ENCODE assay signal across 7 cellular contexts in genomic region chr5:108727154-108727638, GRCh38. TPM values are rescaled to one million over a fixed set of nuclear protein-coding genes. Genes with fewer than 3 reads are reported as not detected.
A peak's percentile ranks its signal among the peaks of the same experiment; 100 is the strongest.
DNase-seq lines count a peak whose midpoint lies in the region; ATAC-seq and TF ChIP-seq lines count a peak whose summit lies in the region.

No MANE protein-coding gene starts in this region.

- no peaks in the 10 kb centered on the region for H3K9me2 ChIP-seq in MM.1S (replicated peaks; ENCODE audit: insufficient read depth, low read length)

- ATAC-seq in body of pancreas (peak; percentile 52), HG02884 (IDR thresholded peaks at IDR 0.05; ENCODE audit: unreplicated experiment) (no peak), GM19455 (IDR thresholded peaks at IDR 0.05; ENCODE audit: unreplicated experiment) (no peak)
- ATAC-seq in stimulated activated naive B cell treated with anti-CD40 and anti-IgM and Interleukin-4, amounts not matched to agents 10 μg/mL and 1 μg/mL and 100 μg/mL, for 72 hours (replicated peaks) = no peak

- 6 to 10% methylated on average over 8 of the region's 8 CpGs for WGBS in body of pancreas, 2 donors

- H3K27ac ChIP-seq in MM.1S (ENCODE audit: low read length) (peak overlapping the region; percentile 75; the same call in 1 of the 2 replicates), body of pancreas (peak overlapping the region; percentile 85 to 94 (median 90))

- H3K27me3 ChIP-seq in MM.1S (replicated peaks; ENCODE audit: insufficient read depth, low read length) (no peaks in the 10 kb centered on the region), body of pancreas (no peaks in the 10 kb centered on the region)

- H3K4me3 Mint-ChIP-seq in stimulated activated naive B cell treated with anti-CD40 and anti-IgM and Interleukin-4, amounts not matched to agents 10 μg/mL and 1 μg/mL and 100 μg/mL, for 72 hours = peak overlapping the region; percentile 81 to 87

- H3F3A ChIP-seq in MM.1S (ENCODE audit: insufficient read depth, low read length) = peaks cover 17% of the 10 kb centered on the region; the same call in 1 of the 2 replicates

- peak overlapping the region; percentile 98 for H3K27ac Mint-ChIP-seq in stimulated activated naive B cell treated with anti-CD40 and anti-IgM and Interleukin-4, amounts not matched to agents 10 μg/mL and 1 μg/mL and 100 μg/mL, for 72 hours

- no peak for TF ChIP-seq CTCF in MM.1S (IDR thresholded peaks at IDR 0.05; ENCODE audit: low read length)
- TF ChIP-seq CTCF in body of pancreas (IDR thresholded peaks at IDR 0.05) = no peak

- H3K4me3 ChIP-seq in MM.1S (ENCODE audit: low read length) (peak overlapping the region; percentile 78), body of pancreas (peak overlapping the region; percentile 46 to 56)

- H3K4me1 ChIP-seq in MM.1S (ENCODE audit: low read length) = peaks cover 20% of the 10 kb centered on the region; the same call in 1 of the 2 replicates
- H3K4me1 ChIP-seq in body of pancreas = peaks cover 19% of the 10 kb centered on the region

- no peaks in the 10 kb centered on the region for H3K36me3 Mint-ChIP-seq in stimulated activated naive B cell treated with anti-CD40 and anti-IgM and Interleukin-4, amounts not matched to agents 10 μg/mL and 1 μg/mL and 100 μg/mL, for 72 hours

- peaks cover 23 to 47% of the 10 kb centered on the region in 2 donors for H3K4me1 Mint-ChIP-seq in stimulated activated naive B cell treated with anti-CD40 and anti-IgM and Interleukin-4, amounts not matched to agents 10 μg/mL and 1 μg/mL and 100 μg/mL, for 72 hours

- H3K9me3 Mint-ChIP-seq in stimulated activated naive B cell treated with anti-CD40 and anti-IgM and Interleukin-4, amounts not matched to agents 10 μg/mL and 1 μg/mL and 100 μg/mL, for 72 hours = no peaks in the 10 kb centered on the region

- H2AFZ ChIP-seq in MM.1S (ENCODE audit: low read length) = peak overlapping the region; percentile 85

- H3K79me2 ChIP-seq in MM.1S (ENCODE audit: low read length) = no peaks in the 10 kb centered on the region

- H3K4me2 ChIP-seq in MM.1S (ENCODE audit: low read depth, low read length) = peak overlapping the region; percentile 45

- peak overlapping the region; percentile 88; the same call in 1 of the 2 replicates for H3K9ac ChIP-seq in MM.1S (ENCODE audit: low read length)

- DNase-seq in EH (ENCODE audit: low read depth) = peak; percentile 29
- DNase-seq in MM.1S = no peak
- peak; percentile 50 to 72 (median 65) for DNase-seq in body of pancreas
- DNase-seq in inferior parietal cortex (ENCODE audit: extremely low spot score) = peak; percentile 43
- no peak for DNase-seq in stimulated activated naive B cell treated with anti-CD40 and anti-IgM and Interleukin-4, amounts not matched to agents 10 μg/mL and 1 μg/mL and 100 μg/mL, for 72 hours

- H4K20me1 ChIP-seq in MM.1S (ENCODE audit: insufficient read depth, low read length) = no peaks in the 10 kb centered on the region

- no peaks in the 10 kb centered on the region for H3K27me3 Mint-ChIP-seq in stimulated activated naive B cell treated with anti-CD40 and anti-IgM and Interleukin-4, amounts not matched to agents 10 μg/mL and 1 μg/mL and 100 μg/mL, for 72 hours

- no peak for TF ChIP-seq POLR2A in body of pancreas (IDR thresholded peaks at IDR 0.05)

- H3K36me3 ChIP-seq in MM.1S (replicated peaks; ENCODE audit: insufficient read depth, low read length) (no peaks in the 10 kb centered on the region), body of pancreas (replicated peaks in 1 of 2; ENCODE audit: insufficient read depth in 1 of 2, low read depth in 2 of 2) (no peaks in the 10 kb centered on the region)

- intact Hi-C loops in body of pancreas (cut with DNase I) = no loop called here

- H3K9me3 ChIP-seq in MM.1S (replicated peaks; ENCODE audit: insufficient read depth, low read length) (no peaks in the 10 kb centered on the region), body of pancreas (no peaks in the 10 kb centered on the region)

RNA-seq across cellular contexts. Expression of gene FER, which starts 20.5 kb away (rescaled TPM):
- total RNA-seq in body of pancreas = 10 to 100 TPM in 1 of 2 donors, 1 to 10 TPM in 1; 7.9 to 13.2 TPM

Comparison
In these comparisons a context has a peak if more than half of its experiments do, and no peak if none do; other contexts are left out.
1. DNase-seq: peak in EH (single experiment), body of pancreas (4 of 4) and inferior parietal cortex (single experiment); none in MM.1S (single experiment) and stimulated activated naive B cell treated with anti-CD40 and anti-IgM and Interleukin-4, amounts not matched to agents 10 μg/mL and 1 μg/mL and 100 μg/mL, for 72 hours (single experiment).